In genomic region chr1:5220421-5220820, GRCh38 we compare ENCODE assay signal across 17 cellular contexts.
DNase-seq lines count a peak whose midpoint lies in the region; ATAC-seq lines count a peak whose summit lies in the region.
"Had no signal": no experiment of that assay in that cellular context is flagged by ENCODE, and none has a peak within 500 bp of the region (broad histone marks: within the 10 kb centered on the region; RNA-seq: fewer than 3 reads in every experiment).

No MANE protein-coding gene starts in this region.

- H3K27ac ChIP-seq in Karpas-422 (ENCODE audit: low read length) = peak overlapping the region; percentile 100
- H3K27ac ChIP-seq: C4-2B, GM23248 had no signal

- H3K4me1 Mint-ChIP-seq in effector memory CD8-positive, alpha-beta T cell (ENCODE audit: low read depth in 2 of 2) = peaks cover 0 to 2% of the 10 kb centered on the region in 2 donors
- H3K4me1 Mint-ChIP-seq: CD4-positive, CD25-positive, alpha-beta regulatory T cell had no signal

- H3K27ac Mint-ChIP-seq in effector memory CD8-positive, alpha-beta T cell = no peak overlapping the region
- H3K27ac Mint-ChIP-seq: CD4-positive, CD25-positive, alpha-beta regulatory T cell; CD8-positive, alpha-beta T cell had no signal

- peak overlapping the region; percentile 84 for H3K4me2 ChIP-seq in Karpas-422 (ENCODE audit: low read depth, low read length, poor library complexity, severe bottlenecking)

- no peak overlapping the region for H3K4me3 Mint-ChIP-seq in effector memory CD8-positive, alpha-beta T cell
- H3K4me3 Mint-ChIP-seq: CD4-positive, CD25-positive, alpha-beta regulatory T cell; CD8-positive, alpha-beta T cell had no signal

- peaks cover 73% of the 10 kb centered on the region for H3K4me1 ChIP-seq in Karpas-422 (ENCODE audit: low read length)
- H3K4me1 ChIP-seq: Caco-2 had no signal

- H3K9me2 ChIP-seq in Karpas-422 (replicated peaks; ENCODE audit: insufficient read depth, low read length) = no peaks in the 10 kb centered on the region

- ATAC-seq in effector memory CD8-positive, alpha-beta T cell (replicated peaks) = no peak
- no peak for ATAC-seq in GM21447 (IDR thresholded peaks at IDR 0.05; ENCODE audit: unreplicated experiment)
- ATAC-seq: CD8-positive, alpha-beta T cell; GM12878 had no signal

- H3K27me3 Mint-ChIP-seq in effector memory CD8-positive, alpha-beta T cell = peaks cover 33 to 50% of the 10 kb centered on the region in 2 donors

- H3K36me3 Mint-ChIP-seq in effector memory CD8-positive, alpha-beta T cell (ENCODE audit: insufficient read depth) = no peaks in the 10 kb centered on the region
- H3K36me3 Mint-ChIP-seq: CD4-positive, CD25-positive, alpha-beta regulatory T cell; CD8-positive, alpha-beta T cell had no signal

- DNase-seq in Karpas-422 (peak; percentile 82), NAMALWA (ENCODE audit: low spot score) (peak; percentile 66), inferior parietal cortex (ENCODE audit: extremely low spot score) (peak; percentile 40), OCI-M2 (lab: John Stamatoyannopoulos, UW; ENCODE audit: unreplicated experiment) (no peak)
- no peak for DNase-seq in effector memory CD8-positive, alpha-beta T cell
- DNase-seq: Caco-2; CD4-positive, CD25-positive, alpha-beta regulatory T cell; CD8-positive, alpha-beta T cell; DMS79; EL; GDM1; GM23248; H7; HCEC 1CT had no signal

- no peaks in the 10 kb centered on the region for H3K36me3 ChIP-seq in Karpas-422 (ENCODE audit: insufficient read depth, low read length)

- H3K9me3 ChIP-seq in Karpas-422 (ENCODE audit: low read length) = no peaks in the 10 kb centered on the region
- H3K9me3 ChIP-seq: Caco-2 had no signal

- peak overlapping the region; percentile 73 for H3K9ac ChIP-seq in Karpas-422 (ENCODE audit: low read length)
- H3K9ac ChIP-seq: GM23248 had no signal

- no peaks in the 10 kb centered on the region for H3K9me3 Mint-ChIP-seq in effector memory CD8-positive, alpha-beta T cell
- H3K9me3 Mint-ChIP-seq: CD8-positive, alpha-beta T cell had no signal

- no peaks in the 10 kb centered on the region for H3K27me3 ChIP-seq in Karpas-422 (ENCODE audit: low read length)

- no peaks in the 10 kb centered on the region for H3K79me2 ChIP-seq in Karpas-422 (ENCODE audit: low read length)

- no peak overlapping the region for H2AFZ ChIP-seq in Karpas-422 (ENCODE audit: low read length)
- H2AFZ ChIP-seq: GM23248 had no signal

- H3K4me3 ChIP-seq in Karpas-422 (ENCODE audit: low read length) = peak overlapping the region; percentile 59
- H3K4me3 ChIP-seq: GM12878, GM23248 had no signal

- no peaks in the 10 kb centered on the region for H4K20me1 ChIP-seq in Karpas-422 (ENCODE audit: insufficient read depth, low read depth, low read length)

Comparison
In these comparisons a context has a peak if more than half of its experiments do, and no peak if none do; other contexts are left out.
1. DNase-seq: peak in Karpas-422 (single experiment), NAMALWA (single experiment) and inferior parietal cortex (single experiment); none in effector memory CD8-positive, alpha-beta T cell (0 of 3) and OCI-M2 (single experiment).